In genomic region chr11:130145975-130146776, GRCh38 we compare ENCODE assay signal across 8 cellular contexts. TPM values are rescaled to one million over a fixed set of nuclear protein-coding genes. Genes with fewer than 3 reads are reported as not detected.
DNase-seq lines count a peak whose midpoint lies in the region; ATAC-seq and TF ChIP-seq lines count a peak whose summit lies in the region.

No MANE protein-coding gene starts in this region.

- CTCF ChIA-PET in activated CD8-positive, alpha-beta T cell treated with anti-CD3 and anti-CD28 coated beads for 36 hours (lab: Charles Lee), result interaction anchor here (0.6 to 1.4 kb wide), 9 partner anchors 32 to 707 kb away, joined by 3 to 4 read pairs (median 3); no protein-coding TSS in a partner anchor

- TF ChIP-seq POLR2A in tibial nerve (IDR thresholded peaks at IDR 0.05), result no peak

- WGBS in tibial nerve, 2 donors, result 58 to 65% methylated on average over 15 of the region's 15 CpGs

- no peak for TF ChIP-seq EP300 in tibial nerve (IDR thresholded peaks at IDR 0.05)

- peaks cover 7% of the 10 kb centered on the region for H3K4me1 Mint-ChIP-seq in activated naive CD8-positive, alpha-beta T cell treated with anti-CD3 and anti-CD28 coated beads, Interleukin-2, amount 10 ng/mL, durations not matched to agents 7 days and 5 days
- H3K4me1 Mint-ChIP-seq in activated naive CD8-positive, alpha-beta T cell treated with anti-CD3 and anti-CD28 coated beads for 36 hours, result peaks cover 11% of the 10 kb centered on the region
- H3K4me1 Mint-ChIP-seq in activated CD8-positive, alpha-beta T cell treated with anti-CD3 and anti-CD28 coated beads for 36 hours (ENCODE audit: low read depth), result peaks cover 6% of the 10 kb centered on the region

- TF ChIP-seq CTCF in activated CD8-positive, alpha-beta T cell treated with anti-CD3 and anti-CD28 coated beads for 36 hours (IDR thresholded peaks at IDR 0.05), result no peak
- peak in 2 of 5 experiments; percentile 21 to 24 for TF ChIP-seq CTCF in tibial nerve (IDR thresholded peaks at IDR 0.05)

- H3K36me3 ChIP-seq in tibial nerve, result peaks cover 0 to 52% (median 3%) of the 10 kb centered on the region in 3 donors

- DNase-seq in activated naive CD8-positive, alpha-beta T cell treated with anti-CD3 and anti-CD28 coated beads, Interleukin-2, amount 10 ng/mL, durations not matched to agents 7 days and 5 days, result no peak
- no peak for DNase-seq in activated naive CD8-positive, alpha-beta T cell treated with anti-CD3 and anti-CD28 coated beads for 36 hours
- DNase-seq in activated CD8-positive, alpha-beta T cell treated with anti-CD3 and anti-CD28 coated beads for 36 hours, result no peak
- DNase-seq in iris pigment epithelial cell (ENCODE audit: low read depth) (peak; percentile 19), tibial nerve (ENCODE audit: low spot score in 2 of 2) (no peak), pons (ENCODE audit: low spot score) (no peak), activated gamma-delta T cell (lab: John Stamatoyannopoulos, UW) (no peak)
- DNase-seq in activated CD4-positive, alpha-beta T cell treated with anti-CD3 and anti-CD28 coated beads, Interleukin-2, amount 50 U/mL, for 1 hour, result no peak

- no peak overlapping the region for H3K27ac Mint-ChIP-seq in activated naive CD8-positive, alpha-beta T cell treated with anti-CD3 and anti-CD28 coated beads, Interleukin-2, amount 10 ng/mL, durations not matched to agents 7 days and 5 days
- H3K27ac Mint-ChIP-seq in activated naive CD8-positive, alpha-beta T cell treated with anti-CD3 and anti-CD28 coated beads for 36 hours, result no peak overlapping the region
- H3K27ac Mint-ChIP-seq in activated CD8-positive, alpha-beta T cell treated with anti-CD3 and anti-CD28 coated beads for 36 hours, result no peak overlapping the region

- peak overlapping the region; percentile 7 to 82 (median 72) for H3K27ac ChIP-seq in tibial nerve

- peaks cover 0 to 17% (median 12%) of the 10 kb centered on the region in 4 donors for H3K4me1 ChIP-seq in tibial nerve

- no peaks in the 10 kb centered on the region for H3K9me3 Mint-ChIP-seq in activated naive CD8-positive, alpha-beta T cell treated with anti-CD3 and anti-CD28 coated beads, Interleukin-2, amount 10 ng/mL, durations not matched to agents 7 days and 5 days
- H3K9me3 Mint-ChIP-seq in activated naive CD8-positive, alpha-beta T cell treated with anti-CD3 and anti-CD28 coated beads for 36 hours, result no peaks in the 10 kb centered on the region
- H3K9me3 Mint-ChIP-seq in activated CD8-positive, alpha-beta T cell treated with anti-CD3 and anti-CD28 coated beads for 36 hours, result no peaks in the 10 kb centered on the region

- H3K9me3 ChIP-seq in tibial nerve, result no peaks in the 10 kb centered on the region

- no peak overlapping the region for H3K4me3 ChIP-seq in tibial nerve

- H3K27me3 ChIP-seq in tibial nerve, result no peaks in the 10 kb centered on the region

- POLR2A ChIA-PET in activated naive CD8-positive, alpha-beta T cell treated with anti-CD3 and anti-CD28 coated beads, Interleukin-2, amount 10 ng/mL, durations not matched to agents 7 days and 5 days (lab: Charles Lee), result no interaction called here
- POLR2A ChIA-PET in activated CD8-positive, alpha-beta T cell treated with anti-CD3 and anti-CD28 coated beads for 36 hours (lab: Charles Lee), result interaction anchor here (0.7 to 1.0 kb wide), 2 partner anchors 10 to 31 kb away, joined by 3 read pairs; no protein-coding TSS in a partner anchor

- no peaks in the 10 kb centered on the region for H3K27me3 Mint-ChIP-seq in activated naive CD8-positive, alpha-beta T cell treated with anti-CD3 and anti-CD28 coated beads, Interleukin-2, amount 10 ng/mL, durations not matched to agents 7 days and 5 days
- H3K27me3 Mint-ChIP-seq in activated naive CD8-positive, alpha-beta T cell treated with anti-CD3 and anti-CD28 coated beads for 36 hours, result no peaks in the 10 kb centered on the region
- H3K27me3 Mint-ChIP-seq in activated CD8-positive, alpha-beta T cell treated with anti-CD3 and anti-CD28 coated beads for 36 hours, result no peaks in the 10 kb centered on the region

- intact Hi-C loops in activated CD8-positive, alpha-beta T cell treated with anti-CD3 and anti-CD28 coated beads for 36 hours (cut with micrococcal nuclease), result no loop called here

- H3K4me3 Mint-ChIP-seq in activated naive CD8-positive, alpha-beta T cell treated with anti-CD3 and anti-CD28 coated beads, Interleukin-2, amount 10 ng/mL, durations not matched to agents 7 days and 5 days, result no peak overlapping the region
- H3K4me3 Mint-ChIP-seq in activated naive CD8-positive, alpha-beta T cell treated with anti-CD3 and anti-CD28 coated beads for 36 hours, result no peak overlapping the region
- no peak overlapping the region for H3K4me3 Mint-ChIP-seq in activated CD8-positive, alpha-beta T cell treated with anti-CD3 and anti-CD28 coated beads for 36 hours

- ATAC-seq in activated naive CD8-positive, alpha-beta T cell treated with anti-CD3 and anti-CD28 coated beads, Interleukin-2, amount 10 ng/mL, durations not matched to agents 7 days and 5 days (ENCODE audit: low read depth), result peak; percentile 23
- peak; percentile 27 for ATAC-seq in activated CD8-positive, alpha-beta T cell treated with anti-CD3 and anti-CD28 coated beads for 36 hours

- H3K36me3 Mint-ChIP-seq in activated naive CD8-positive, alpha-beta T cell treated with anti-CD3 and anti-CD28 coated beads, Interleukin-2, amount 10 ng/mL, durations not matched to agents 7 days and 5 days, result no peaks in the 10 kb centered on the region
- H3K36me3 Mint-ChIP-seq in activated naive CD8-positive, alpha-beta T cell treated with anti-CD3 and anti-CD28 coated beads for 36 hours, result peaks cover 4% of the 10 kb centered on the region
- peaks cover 3% of the 10 kb centered on the region for H3K36me3 Mint-ChIP-seq in activated CD8-positive, alpha-beta T cell treated with anti-CD3 and anti-CD28 coated beads for 36 hours (ENCODE audit: low read depth)

RNA-seq across cellular contexts. Expression of gene ST14, which starts 13.4 kb away (rescaled TPM):
- under 1 TPM; 0.51 to 0.67 TPM for total RNA-seq in activated naive CD8-positive, alpha-beta T cell treated with anti-CD3 and anti-CD28 coated beads, Interleukin-2, amount 10 ng/mL, durations not matched to agents 7 days and 5 days
- under 1 TPM; 0.14 to 0.48 TPM for total RNA-seq in activated naive CD8-positive, alpha-beta T cell treated with anti-CD3 and anti-CD28 coated beads for 36 hours
- not detected for total RNA-seq in activated CD8-positive, alpha-beta T cell treated with anti-CD3 and anti-CD28 coated beads for 36 hours
- total RNA-seq in tibial nerve, result 10 to 100 TPM in 1 of 4 donors, 1 to 10 TPM in 3; 1.5 to 10.8 (median 2.6) TPM
